ENCODE assay signal across 16 cellular contexts in the genomic region with DNA sequence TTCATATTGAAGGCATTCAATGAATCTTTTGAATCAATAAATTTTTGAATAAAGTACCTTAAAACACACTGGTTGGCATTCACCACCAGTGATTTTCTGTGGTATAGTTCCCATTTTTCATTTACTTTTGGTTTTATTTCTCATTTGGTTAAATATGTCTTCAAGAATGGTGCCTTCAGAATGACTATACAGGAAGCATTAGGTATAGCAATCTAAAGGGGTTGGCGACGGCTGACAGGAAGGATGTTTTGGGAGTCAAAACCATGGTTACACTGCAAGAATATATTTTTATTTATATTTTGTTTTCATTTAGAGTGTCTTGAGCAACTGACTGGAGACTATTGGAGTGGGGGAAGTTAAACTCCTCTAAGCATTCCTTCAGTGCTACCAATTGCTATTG.
DNase-seq lines count a peak whose midpoint lies in the region; ATAC-seq lines count a peak whose summit lies in the region.
"Had no signal": no experiment of that assay in that cellular context is flagged by ENCODE, and none has a peak within 500 bp of the region (broad histone marks: within the 10 kb centered on the region; RNA-seq: fewer than 3 reads in every experiment).

No MANE protein-coding gene starts in this region.

- ATAC-seq in GM18867 (IDR thresholded peaks at IDR 0.05; ENCODE audit: unreplicated experiment) (peak; percentile 85), GM21528 (IDR thresholded peaks at IDR 0.05; ENCODE audit: low FRiP score, unreplicated experiment) (peak; percentile 56), HG03060 (IDR thresholded peaks at IDR 0.05; ENCODE audit: low read depth, unreplicated experiment) (peak; percentile 52), HG03571 (IDR thresholded peaks at IDR 0.05; ENCODE audit: unreplicated experiment) (peak; percentile 83), HG03139 (IDR thresholded peaks at IDR 0.05; ENCODE audit: unreplicated experiment) (no peak)
- ATAC-seq: naive thymus-derived CD4-positive, alpha-beta T cell had no signal

- DNase-seq in dedifferentiated amniotic fluid mesenchymal stem cell (ENCODE audit: extremely low spot score) (no peak), activated gamma-delta T cell treated with Interleukin-2 at 50 U/mL for 16 hours (no peak)
- no peak for DNase-seq in activated effector memory CD4-positive, alpha-beta T cell treated with anti-CD3 and anti-CD28 coated beads, Interleukin-2, amount 50 U/mL, for 16 hours
- DNase-seq: activated CD4-positive, alpha-beta T cell treated with anti-CD3 and anti-CD28 coated beads for 1 hour; activated naive CD8-positive, alpha-beta T cell treated with anti-CD3 and anti-CD28 coated beads, Interleukin-2, amount 10 ng/mL, durations not matched to agents 7 days and 5 days; central memory CD4-positive, alpha-beta T cell; endodermal cell; H9; KBM-7; naive thymus-derived CD4-positive, alpha-beta T cell; SIG-M5 had no signal
